21 cellular contexts compared by ENCODE assay signal in genomic region chr2:132664096-132664495, GRCh38. TPM values are rescaled to one million over a fixed set of nuclear protein-coding genes. Genes with fewer than 3 reads are reported as not detected.
"Had no signal": no experiment of that assay in that cellular context is flagged by ENCODE, and none has a peak within 500 bp of the region (broad histone marks: within the 10 kb centered on the region; RNA-seq: fewer than 3 reads in every experiment).

No MANE protein-coding gene starts in this region.

- H3K27ac ChIP-seq: colonic mucosa, dorsolateral prefrontal cortex, esophagus squamous epithelium, heart left ventricle, neural progenitor cell, sigmoid colon, transverse colon had no signal

- H3K9me3 ChIP-seq: colonic mucosa, esophagus squamous epithelium, heart left ventricle, sigmoid colon, transverse colon had no signal

- H3K36me3 Mint-ChIP-seq: activated CD4-positive, alpha-beta memory T cell treated with anti-CD3 and anti-CD28 coated beads for 36 hours; activated naive CD8-positive, alpha-beta T cell treated with anti-CD3 and anti-CD28 coated beads, Interleukin-2, amount 10 ng/mL, durations not matched to agents 7 days and 5 days; naive thymus-derived CD4-positive, alpha-beta T cell; stimulated activated memory B cell treated with anti-CD40 and anti-IgM and Interleukin-4, amounts not matched to agents 10 μg/mL and 1 μg/mL and 100 μg/mL, for 72 hours had no signal

- H3K36me3 ChIP-seq: colonic mucosa, esophagus squamous epithelium, heart left ventricle, neural progenitor cell, sigmoid colon, transverse colon had no signal

- H3K4me3 ChIP-seq: colonic mucosa, dorsolateral prefrontal cortex, esophagus squamous epithelium, heart left ventricle, lung, neural progenitor cell, sigmoid colon, smooth muscle cell, transverse colon had no signal

- H3K4me3 Mint-ChIP-seq: activated CD4-positive, alpha-beta memory T cell treated with anti-CD3 and anti-CD28 coated beads for 36 hours; activated naive CD8-positive, alpha-beta T cell treated with anti-CD3 and anti-CD28 coated beads, Interleukin-2, amount 10 ng/mL, durations not matched to agents 7 days and 5 days; naive thymus-derived CD4-positive, alpha-beta T cell; neural progenitor cell; stimulated activated memory B cell treated with anti-CD40 and anti-IgM and Interleukin-4, amounts not matched to agents 10 μg/mL and 1 μg/mL and 100 μg/mL, for 72 hours; T-helper 1 cell treated with Interleukin-12 subunit alpha and Interleukin-12 subunit beta and Interleukin-4 antibody, amounts not matched to agents 30 μg/mL and 1 μg/mL, for 36 hours had no signal

- H3K9me3 Mint-ChIP-seq: activated CD4-positive, alpha-beta memory T cell treated with anti-CD3 and anti-CD28 coated beads for 36 hours; activated naive CD8-positive, alpha-beta T cell treated with anti-CD3 and anti-CD28 coated beads, Interleukin-2, amount 10 ng/mL, durations not matched to agents 7 days and 5 days; neural progenitor cell; stimulated activated memory B cell treated with anti-CD40 and anti-IgM and Interleukin-4, amounts not matched to agents 10 μg/mL and 1 μg/mL and 100 μg/mL, for 72 hours; T-helper 1 cell treated with Interleukin-12 subunit alpha and Interleukin-12 subunit beta and Interleukin-4 antibody, amounts not matched to agents 30 μg/mL and 1 μg/mL, for 36 hours had no signal

- H3K27ac Mint-ChIP-seq: activated CD4-positive, alpha-beta memory T cell treated with anti-CD3 and anti-CD28 coated beads for 36 hours; activated naive CD8-positive, alpha-beta T cell treated with anti-CD3 and anti-CD28 coated beads, Interleukin-2, amount 10 ng/mL, durations not matched to agents 7 days and 5 days; naive thymus-derived CD4-positive, alpha-beta T cell; neural progenitor cell; stimulated activated memory B cell treated with anti-CD40 and anti-IgM and Interleukin-4, amounts not matched to agents 10 μg/mL and 1 μg/mL and 100 μg/mL, for 72 hours; T-helper 1 cell treated with Interleukin-12 subunit alpha and Interleukin-12 subunit beta and Interleukin-4 antibody, amounts not matched to agents 30 μg/mL and 1 μg/mL, for 36 hours had no signal

- DNase-seq: activated CD4-positive, alpha-beta memory T cell treated with anti-CD3 and anti-CD28 coated beads for 36 hours; activated CD4-positive, alpha-beta T cell treated with anti-CD3 and anti-CD28 coated beads for 48 hours; activated naive CD4-positive, alpha-beta T cell treated with Interleukin-2 at 50 U/mL for 16 hours; activated naive CD8-positive, alpha-beta T cell treated with anti-CD3 and anti-CD28 coated beads, Interleukin-2, amount 10 ng/mL, durations not matched to agents 7 days and 5 days; activated T-cell treated with anti-CD3 and anti-CD28 coated beads, Interleukin-2, amount 50 U/mL, for 48 hours; colonic mucosa; dorsolateral prefrontal cortex; esophagus squamous epithelium; heart left ventricle; naive thymus-derived CD4-positive, alpha-beta T cell; sigmoid colon; stimulated activated CD4-positive, alpha-beta T cell treated with anti-CD3 and anti-CD28 coated beads, Interleukin-15, amount 100 ng/mL, for 24 hours; transverse colon had no signal

- ATAC-seq: heart left ventricle; left lobe of liver; naive thymus-derived CD4-positive, alpha-beta T cell; stimulated activated memory B cell treated with anti-CD40 and anti-IgM and Interleukin-4, amounts not matched to agents 10 μg/mL and 1 μg/mL and 100 μg/mL, for 72 hours had no signal

- H3K4me2 ChIP-seq: neural progenitor cell, smooth muscle cell had no signal

- H3K4me1 Mint-ChIP-seq: activated naive CD8-positive, alpha-beta T cell treated with anti-CD3 and anti-CD28 coated beads, Interleukin-2, amount 10 ng/mL, durations not matched to agents 7 days and 5 days had no signal

- FAIRE-seq: bronchial epithelial cell, urothelium cell line had no signal

RNA-seq across cellular contexts. Expression of gene LYPD1, which starts 5.9 kb away (rescaled TPM):
- total RNA-seq: activated CD4-positive, alpha-beta memory T cell treated with anti-CD3 and anti-CD28 coated beads for 36 hours; activated naive CD8-positive, alpha-beta T cell treated with anti-CD3 and anti-CD28 coated beads, Interleukin-2, amount 10 ng/mL, durations not matched to agents 7 days and 5 days; naive thymus-derived CD4-positive, alpha-beta T cell had no signal
- polyA plus RNA-seq: naive thymus-derived CD4-positive, alpha-beta T cell had no signal
